In the genomic region with DNA sequence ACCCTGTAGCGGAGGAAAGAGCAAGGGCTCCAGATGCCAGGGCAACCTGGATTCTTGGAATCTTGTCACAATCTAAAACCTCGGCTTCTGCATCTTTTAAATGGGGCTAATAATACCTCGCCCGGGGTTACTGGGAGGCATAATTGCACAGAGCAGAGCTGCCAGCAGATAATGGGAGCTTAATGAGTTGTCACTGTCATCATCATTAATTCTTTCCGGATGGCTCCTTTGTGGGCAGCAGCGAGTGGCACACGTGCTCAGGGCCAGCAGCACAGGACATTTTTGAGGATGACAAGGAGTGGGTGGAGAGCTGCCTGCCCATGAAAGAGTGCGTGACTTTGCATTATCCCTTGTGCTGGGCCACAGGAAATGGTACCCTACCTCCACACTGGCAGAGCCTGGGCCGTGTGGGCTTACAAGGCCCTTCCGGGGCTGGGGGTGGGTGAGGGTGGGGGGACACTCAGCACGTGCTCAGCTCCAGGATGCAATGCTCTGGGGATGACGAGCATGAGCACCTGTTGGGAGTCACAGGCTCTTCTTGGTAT, we compare ENCODE assay signal across 2 cellular contexts.
TF ChIP-seq lines count a peak whose summit lies in the region.

No MANE protein-coding gene starts in this region.

TF ChIP-seq in SK-N-SH, 30 proteins besides CTCF, POLR2A, EP300 and RAD21 (continued from another document):
- no peak for TF ChIP-seq CHD2 (IDR thresholded peaks at IDR 0.05; ENCODE audit: low read length, partially characterized antibody)
- no peak for TF ChIP-seq ELF1 (IDR thresholded peaks at IDR 0.05)
- TF ChIP-seq FOSL2 (IDR thresholded peaks at IDR 0.05; ENCODE audit: borderline replicate concordance, low read depth): no peak
- TF ChIP-seq TAF1 (IDR thresholded peaks at IDR 0.05; ENCODE audit: borderline replicate concordance, low read depth, low read length): no peak
- TF ChIP-seq GABPA (IDR thresholded peaks at IDR 0.05; ENCODE audit: low read depth): no peak
- TF ChIP-seq POLR2AphosphoS5 (IDR thresholded peaks at IDR 0.05; ENCODE audit: low read depth, low read length): no peak
- TF ChIP-seq FOXM1 (IDR thresholded peaks at IDR 0.05; ENCODE audit: low read depth): no peak
- TF ChIP-seq TCF12 (IDR thresholded peaks at IDR 0.05): no peak
- TF ChIP-seq MEF2A (IDR thresholded peaks at IDR 0.05; ENCODE audit: borderline replicate concordance, low read depth): no peak

TF ChIP-seq in SK-N-SH treated with all-trans-retinoic acid at 6 μM for 48 hours, 23 proteins besides CTCF, POLR2A, EP300 and RAD21 (continued from another document):
- TF ChIP-seq ISL1 (CRISPR knock-in tag; IDR thresholded peaks at IDR 0.05) (no peak), PPARA (CRISPR knock-in tag; IDR thresholded peaks at IDR 0.05; ENCODE audit: borderline replicate concordance) (no peak), ZNF8 (CRISPR knock-in tag; IDR thresholded peaks at IDR 0.05) (no peak), TCF4 (CRISPR knock-in tag; IDR thresholded peaks at IDR 0.05; ENCODE audit: borderline replicate concordance) (no peak), ZNF70 (CRISPR knock-in tag; IDR thresholded peaks at IDR 0.05) (no peak), CSRNP3 (CRISPR knock-in tag; IDR thresholded peaks at IDR 0.05) (no peak), ESRRG (CRISPR knock-in tag; IDR thresholded peaks at IDR 0.05) (no peak), ZNF565 (CRISPR knock-in tag; conservative IDR thresholded peaks at IDR 0.05; ENCODE audit: low read depth) (no peak), GLIS3 (CRISPR knock-in tag; IDR thresholded peaks at IDR 0.05) (no peak), CSDC2 (CRISPR knock-in tag; IDR thresholded peaks at IDR 0.05) (no peak), POU6F1 (CRISPR knock-in tag; IDR thresholded peaks at IDR 0.05; ENCODE audit: borderline replicate concordance, low read depth) (no peak), TOX (CRISPR knock-in tag; IDR thresholded peaks at IDR 0.05; ENCODE audit: borderline replicate concordance) (no peak), SNAI2 (CRISPR knock-in tag; IDR thresholded peaks at IDR 0.05) (no peak), RARB (CRISPR knock-in tag; IDR thresholded peaks at IDR 0.05) (no peak)
- TF ChIP-seq, protein P1, sequence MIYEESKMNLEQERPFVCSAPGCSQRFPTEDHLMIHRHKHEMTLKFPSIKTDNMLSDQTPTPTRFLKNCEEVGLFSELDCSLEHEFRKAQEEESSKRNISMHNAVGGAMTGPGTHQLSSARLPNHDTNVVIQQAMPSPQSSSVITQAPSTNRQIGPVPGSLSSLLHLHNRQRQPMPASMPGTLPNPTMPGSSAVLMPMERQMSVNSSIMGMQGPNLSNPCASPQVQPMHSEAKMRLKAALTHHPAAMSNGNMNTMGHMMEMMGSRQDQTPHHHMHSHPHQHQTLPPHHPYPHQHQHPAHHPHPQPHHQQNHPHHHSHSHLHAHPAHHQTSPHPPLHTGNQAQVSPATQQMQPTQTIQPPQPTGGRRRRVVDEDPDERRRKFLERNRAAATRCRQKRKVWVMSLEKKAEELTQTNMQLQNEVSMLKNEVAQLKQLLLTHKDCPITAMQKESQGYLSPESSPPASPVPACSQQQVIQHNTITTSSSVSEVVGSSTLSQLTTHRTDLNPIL (CRISPR knock-in tag; IDR thresholded peaks at IDR 0.05; ENCODE audit: low read depth): no peak
